Comparison of ENCODE assay signal across 10 cellular contexts in genomic region chr12:104641862-104642261, GRCh38.
DNase-seq lines count a peak whose midpoint lies in the region; ATAC-seq and TF ChIP-seq lines count a peak whose summit lies in the region.
"Had no signal": no experiment of that assay in that cellular context is flagged by ENCODE, and none has a peak within 500 bp of the region (broad histone marks: within the 10 kb centered on the region; RNA-seq: fewer than 3 reads in every experiment).

No MANE protein-coding gene starts in this region.

- peak; percentile 75 for ATAC-seq in GM19397 (IDR thresholded peaks at IDR 0.05; ENCODE audit: unreplicated experiment)
- ATAC-seq in HG03064 (IDR thresholded peaks at IDR 0.05; ENCODE audit: low read depth, unreplicated experiment), result peak; percentile 82
- no peak for ATAC-seq in activated CD8-positive, alpha-beta T cell treated with anti-CD3 and anti-CD28 coated beads, Interleukin-2, amount 10 ng/mL, durations not matched to agents 7 days and 5 days

- no peaks in the 10 kb centered on the region for H3K27me3 ChIP-seq in H7 (ENCODE audit: control insufficient read depth, insufficient read depth, low read length)

- H3K4me3 Mint-ChIP-seq in activated CD8-positive, alpha-beta T cell treated with anti-CD3 and anti-CD28 coated beads, Interleukin-2, amount 10 ng/mL, durations not matched to agents 7 days and 5 days, result no peak overlapping the region
- H3K4me3 Mint-ChIP-seq: activated naive CD8-positive, alpha-beta T cell had no signal

- H3K36me3 Mint-ChIP-seq in activated CD8-positive, alpha-beta T cell treated with anti-CD3 and anti-CD28 coated beads, Interleukin-2, amount 10 ng/mL, durations not matched to agents 7 days and 5 days (ENCODE audit: low read depth), result peaks cover 71% of the 10 kb centered on the region

- no peaks in the 10 kb centered on the region for H3K36me3 ChIP-seq in H7 (replicated peaks; ENCODE audit: control insufficient read depth, insufficient read depth, low read length)

- peak overlapping the region; percentile 15 for H3K27ac Mint-ChIP-seq in activated CD8-positive, alpha-beta T cell treated with anti-CD3 and anti-CD28 coated beads, Interleukin-2, amount 10 ng/mL, durations not matched to agents 7 days and 5 days
- H3K27ac Mint-ChIP-seq: activated naive CD8-positive, alpha-beta T cell had no signal

- H3K9me3 Mint-ChIP-seq in activated CD8-positive, alpha-beta T cell treated with anti-CD3 and anti-CD28 coated beads, Interleukin-2, amount 10 ng/mL, durations not matched to agents 7 days and 5 days (ENCODE audit: insufficient read depth), result peaks cover 12% of the 10 kb centered on the region

- TF ChIP-seq CTCF in GM12865 (IDR thresholded peaks at IDR 0.05; ENCODE audit: insufficient read depth, low read depth, low read length, missing control alignments), result peak; percentile 36

- CTCF ChIA-PET in activated CD8-positive, alpha-beta T cell treated with anti-CD3 and anti-CD28 coated beads, Interleukin-2, amount 10 ng/mL, durations not matched to agents 7 days and 5 days (lab: Charles Lee), result no interaction called here

- DNase-seq in GM12865 (ENCODE audit: low read depth) (peak; percentile 88), H7 (no peak), middle frontal gyrus (ENCODE audit: extremely low spot score, low spot score) (no peak), RPMI8226 (no peak), NCI-H128 (lab: John Stamatoyannopoulos, UW; ENCODE audit: unreplicated experiment) (no peak)
- DNase-seq in activated CD8-positive, alpha-beta T cell treated with anti-CD3 and anti-CD28 coated beads, Interleukin-2, amount 10 ng/mL, durations not matched to agents 7 days and 5 days, result no peak
- DNase-seq: Caco-2 had no signal

- H3K4me1 Mint-ChIP-seq in activated CD8-positive, alpha-beta T cell treated with anti-CD3 and anti-CD28 coated beads, Interleukin-2, amount 10 ng/mL, durations not matched to agents 7 days and 5 days (ENCODE audit: low read depth), result peaks cover 45% of the 10 kb centered on the region

- H3K27me3 Mint-ChIP-seq in activated CD8-positive, alpha-beta T cell treated with anti-CD3 and anti-CD28 coated beads, Interleukin-2, amount 10 ng/mL, durations not matched to agents 7 days and 5 days (ENCODE audit: low read depth), result no peaks in the 10 kb centered on the region
- H3K27me3 Mint-ChIP-seq: activated naive CD8-positive, alpha-beta T cell had no signal

- POLR2A ChIA-PET in activated CD8-positive, alpha-beta T cell treated with anti-CD3 and anti-CD28 coated beads, Interleukin-2, amount 10 ng/mL, durations not matched to agents 7 days and 5 days (lab: Charles Lee), result no interaction called here

- H3K4me3 ChIP-seq in GM12865 (ENCODE audit: low read depth, low read length) (no peak overlapping the region), H7 (ENCODE audit: insufficient read depth, low read depth, low read length) (no peak overlapping the region)
